ENCODE assay signal across 23 cellular contexts in the genomic region with DNA sequence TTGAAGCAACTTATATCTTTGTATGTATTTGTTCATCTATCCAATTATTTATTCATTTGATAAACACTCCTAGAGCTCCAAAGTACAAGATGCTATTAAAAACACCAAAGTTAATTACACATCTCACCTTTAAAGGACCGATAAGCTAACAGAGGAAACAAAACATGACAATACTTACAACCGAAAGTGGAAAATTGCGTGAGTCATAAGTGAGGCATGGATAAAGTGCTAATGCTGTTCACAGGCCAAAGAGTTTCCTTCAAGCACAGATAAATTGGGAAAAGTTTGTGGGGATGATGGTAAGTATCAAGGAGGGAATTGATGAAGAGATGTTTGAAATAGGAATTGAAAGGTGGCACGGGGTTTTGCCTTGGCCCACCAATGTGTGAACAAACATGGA.
DNase-seq lines count a peak whose midpoint lies in the region; ATAC-seq, FAIRE-seq and TF ChIP-seq lines count a peak whose summit lies in the region.
"Had no signal": no experiment of that assay in that cellular context is flagged by ENCODE, and none has a peak within 500 bp of the region (broad histone marks: within the 10 kb centered on the region; RNA-seq: fewer than 3 reads in every experiment).

No MANE protein-coding gene starts in this region.

- H3K4me3 ChIP-seq in cardiac fibroblast (replicated peaks in 1 of 2; ENCODE audit: low read depth in 2 of 2, low read length in 2 of 2) (no peak overlapping the region), keratinocyte (ENCODE audit: control insufficient read depth in 2 of 3, extremely low read depth in 1 of 3, insufficient read depth in 2 of 3, low read depth in 1 of 3, low read length in 3 of 3) (no peak overlapping the region)
- H3K4me3 ChIP-seq: ascending aorta, testis had no signal

- H3K36me3 Mint-ChIP-seq in activated CD4-positive, alpha-beta T cell treated with anti-CD3 and anti-CD28 coated beads, Interleukin-2, amount 10 ng/mL, durations not matched to agents 7 days and 5 days (ENCODE audit: low read depth): no peaks in the 10 kb centered on the region

- H4K20me1 ChIP-seq in keratinocyte (ENCODE audit: control insufficient read depth, extremely low read depth, insufficient read depth, low read length): no peaks in the 10 kb centered on the region

- no peaks in the 10 kb centered on the region for H3K79me2 ChIP-seq in keratinocyte (ENCODE audit: control insufficient read depth, insufficient read depth, low read length)

- H3K9ac ChIP-seq in keratinocyte (ENCODE audit: control insufficient read depth, extremely low read depth, insufficient read depth, low read length): no peak overlapping the region

- no peaks in the 10 kb centered on the region for H3K9me1 ChIP-seq in keratinocyte (ENCODE audit: control insufficient read depth, extremely low read depth, insufficient read depth, low read length)

- no peaks in the 10 kb centered on the region for H3K27me3 Mint-ChIP-seq in activated CD4-positive, alpha-beta T cell treated with anti-CD3 and anti-CD28 coated beads, Interleukin-2, amount 10 ng/mL, durations not matched to agents 7 days and 5 days
- H3K27me3 Mint-ChIP-seq: CD4-positive, alpha-beta T cell had no signal

- peaks cover 2% of the 10 kb centered on the region for H3K9me3 ChIP-seq in keratinocyte (ENCODE audit: control insufficient read depth, low read depth, low read length)
- H3K9me3 ChIP-seq: ascending aorta, testis had no signal

- no peak overlapping the region for H3K4me3 Mint-ChIP-seq in activated CD4-positive, alpha-beta T cell treated with anti-CD3 and anti-CD28 coated beads, Interleukin-2, amount 10 ng/mL, durations not matched to agents 7 days and 5 days
- H3K4me3 Mint-ChIP-seq: CD4-positive, alpha-beta T cell; neural crest cell had no signal

- no peak overlapping the region for H3K27ac ChIP-seq in keratinocyte (ENCODE audit: control insufficient read depth, insufficient read depth, low read length)
- H3K27ac ChIP-seq: ascending aorta, testis had no signal

- FAIRE-seq in keratinocyte (lab: Jason Lieb, UNC) (peak; percentile 55), RCC 7860 (lab: Jason Lieb, UNC) (no peak)
- FAIRE-seq: G401.6 had no signal

- no peaks in the 10 kb centered on the region for H3K27me3 ChIP-seq in keratinocyte (ENCODE audit: control insufficient read depth, extremely low read depth, insufficient read depth, low read length)
- H3K27me3 ChIP-seq: ascending aorta, testis had no signal

- no peak overlapping the region for H2AFZ ChIP-seq in keratinocyte (ENCODE audit: control insufficient read depth, low read length)

- no peak overlapping the region for H3K27ac Mint-ChIP-seq in activated CD4-positive, alpha-beta T cell treated with anti-CD3 and anti-CD28 coated beads, Interleukin-2, amount 10 ng/mL, durations not matched to agents 7 days and 5 days
- H3K27ac Mint-ChIP-seq: CD4-positive, alpha-beta T cell had no signal

- ATAC-seq in GM18519 (IDR thresholded peaks at IDR 0.05; ENCODE audit: low FRiP score, unreplicated experiment): no peak

- no peaks in the 10 kb centered on the region for H3K9me3 Mint-ChIP-seq in activated CD4-positive, alpha-beta T cell treated with anti-CD3 and anti-CD28 coated beads, Interleukin-2, amount 10 ng/mL, durations not matched to agents 7 days and 5 days
- H3K9me3 Mint-ChIP-seq: CD4-positive, alpha-beta T cell; neural crest cell had no signal

- H3K36me3 ChIP-seq in keratinocyte (ENCODE audit: control insufficient read depth in 2 of 2, extremely low read depth in 1 of 2, insufficient read depth in 2 of 2, low read length in 2 of 2): no peaks in the 10 kb centered on the region
- H3K36me3 ChIP-seq: ascending aorta had no signal

- TF ChIP-seq CTCF in cardiac fibroblast (IDR thresholded peaks at IDR 0.05; ENCODE audit: low read depth, low read length): no peak
- TF ChIP-seq CTCF in keratinocyte (optimal IDR thresholded peaks at IDR 0.05 in 1 of 3, IDR thresholded peaks at IDR 0.05 in 1 of 3, conservative IDR thresholded peaks at IDR 0.05 in 1 of 3; ENCODE audit: extremely low read depth in 1 of 3, insufficient read depth in 2 of 3, low read length in 3 of 3): no peak

- dilution Hi-C loops in keratinocyte (cut with MboI; ENCODE audit: extremely low pct_ligation_motif_present, low sequenced_read_pairs): no loop called here

- CTCF ChIA-PET in activated CD4-positive, alpha-beta T cell treated with anti-CD3 and anti-CD28 coated beads, Interleukin-2, amount 10 ng/mL, durations not matched to agents 7 days and 5 days (lab: Charles Lee): no interaction called here

- H3K4me1 Mint-ChIP-seq in activated CD4-positive, alpha-beta T cell treated with anti-CD3 and anti-CD28 coated beads, Interleukin-2, amount 10 ng/mL, durations not matched to agents 7 days and 5 days: no peaks in the 10 kb centered on the region
- H3K4me1 Mint-ChIP-seq: neural crest cell had no signal

- H3K4me2 ChIP-seq in keratinocyte (ENCODE audit: control insufficient read depth, extremely low read depth, insufficient read depth, low read depth, low read length): no peak overlapping the region

- POLR2A ChIA-PET in activated CD4-positive, alpha-beta T cell treated with anti-CD3 and anti-CD28 coated beads, Interleukin-2, amount 10 ng/mL, durations not matched to agents 7 days and 5 days (lab: Charles Lee): no interaction called here

- peak; percentile 31 for DNase-seq in HT1080 (ENCODE audit: low read depth)
- peak; percentile 16 to 40 for DNase-seq in cardiac fibroblast (ENCODE audit: low read depth in 2 of 2)
- DNase-seq in keratinocyte (ENCODE audit: low read depth, low spot score): no peak
- DNase-seq in RCC 7860 (ENCODE audit: low spot score): no peak
- DNase-seq in activated CD4-positive, alpha-beta T cell treated with anti-CD3 and anti-CD28 coated beads, Interleukin-2, amount 10 ng/mL, durations not matched to agents 7 days and 5 days: no peak
- no peak for DNase-seq in head of caudate nucleus
- DNase-seq: activated CD4-positive, CD25-positive, alpha-beta regulatory T cell treated with anti-CD3 and anti-CD28 coated beads, Interleukin-2, amount 50 U/mL, for 72 hours; activated CD8-positive, alpha-beta memory T cell treated with anti-CD3 and anti-CD28 coated beads, Interleukin-2, amount 50 U/mL, for 4 hours; activated naive CD4-positive, alpha-beta T cell treated with Interleukin-2 at 50 U/mL for 16 hours; CD4-positive, alpha-beta T cell; KG1; mesendoderm; NCI-H1436 treated with DMSO at 0.1 percent for 48 hours; NCI-H345; NK-92 treated with Interleukin-12 subunit alpha and Interleukin-12 subunit beta, amount 100 ng/mL, for 24 hours; SHP77; stimulated activated CD4-positive, alpha-beta T cell treated with anti-CD3 and anti-CD28 coated beads, Interleukin-4, amount 100 ng/mL, for 1 hour; T-helper 2 cell; testis had no signal

- intact Hi-C loops in head of caudate nucleus (cut with DNase I): no loop called here

- no peaks in the 10 kb centered on the region for H3K4me1 ChIP-seq in keratinocyte (ENCODE audit: control insufficient read depth, extremely low read depth, insufficient read depth, low read length)
- H3K4me1 ChIP-seq: ascending aorta had no signal

Comparison
In these comparisons a context has a peak if more than half of its experiments do, and no peak if none do; other contexts are left out.
1. DNase-seq: peak in HT1080 (single experiment) and cardiac fibroblast (2 of 2); none in keratinocyte (single experiment), RCC 7860 (single experiment), activated CD4-positive, alpha-beta T cell treated with anti-CD3 and anti-CD28 coated beads, Interleukin-2, amount 10 ng/mL, durations not matched to agents 7 days and 5 days (single experiment) and head of caudate nucleus (0 of 42).